In genomic region chr13:42078113-42078769, GRCh38 we compare ENCODE assay signal across 1 cellular context.
TF ChIP-seq lines count a peak whose summit lies in the region.

No MANE protein-coding gene starts in this region.

TF ChIP-seq in IMR-90, 13 proteins besides CTCF, POLR2A, EP300 and RAD21 (continued from another document):
- TF ChIP-seq MXI1 (IDR thresholded peaks at IDR 0.05; ENCODE audit: borderline replicate concordance, low read depth, low read length) = no peak
- no peak for TF ChIP-seq ELK1 (IDR thresholded peaks at IDR 0.05; ENCODE audit: borderline replicate concordance, low read depth, low read length)
- no peak for TF ChIP-seq RFX5 (IDR thresholded peaks at IDR 0.05; ENCODE audit: low read depth, low read length)
- TF ChIP-seq SMC3 (IDR thresholded peaks at IDR 0.05; ENCODE audit: low read depth, low read length) = no peak
- TF ChIP-seq NFE2L2 (IDR thresholded peaks at IDR 0.05; ENCODE audit: low read depth, low read length) = no peak
- no peak for TF ChIP-seq MAZ (IDR thresholded peaks at IDR 0.05; ENCODE audit: borderline replicate concordance, low read depth, low read length)
